In the genomic region with DNA sequence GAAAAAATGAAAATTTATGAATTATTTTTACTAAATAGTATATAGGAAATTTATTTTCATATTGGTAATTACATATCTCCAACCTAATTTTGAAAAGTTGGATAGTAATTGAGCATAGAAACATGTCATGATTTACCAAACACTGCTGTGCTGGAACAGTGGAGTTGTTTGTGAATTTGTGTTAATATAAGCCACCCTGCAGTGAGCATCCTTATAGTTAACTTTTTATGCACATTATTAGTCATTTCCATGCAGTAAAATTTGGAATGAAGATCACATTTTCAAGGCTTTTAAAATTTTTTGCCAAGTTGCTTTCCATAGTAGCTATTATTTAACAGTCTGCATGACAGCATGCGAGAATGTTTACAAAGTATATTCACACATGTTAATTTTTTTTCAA, we compare ENCODE assay signal across 21 cellular contexts.
DNase-seq lines count a peak whose midpoint lies in the region; ATAC-seq and TF ChIP-seq lines count a peak whose summit lies in the region.
"Had no signal": no experiment of that assay in that cellular context is flagged by ENCODE, and none has a peak within 500 bp of the region (broad histone marks: within the 10 kb centered on the region; RNA-seq: fewer than 3 reads in every experiment).

No MANE protein-coding gene starts in this region.

- H3K9me3 Mint-ChIP-seq in progenitor cell of endocrine pancreas (ENCODE audit: low read depth) = no peaks in the 10 kb centered on the region
- H3K9me3 Mint-ChIP-seq in type B pancreatic cell = no peaks in the 10 kb centered on the region
- H3K9me3 Mint-ChIP-seq: CD14-positive monocyte; CD4-positive, alpha-beta memory T cell; CD4-positive, CD25-positive, alpha-beta regulatory T cell; CD8-positive, alpha-beta memory T cell had no signal

- no peaks in the 10 kb centered on the region for H3K9me2 ChIP-seq in PC-3 (replicated peaks; ENCODE audit: low read length)

- H3K36me3 ChIP-seq in PC-3 (ENCODE audit: low read depth, low read length) = peaks cover 37% of the 10 kb centered on the region

- H3K4me3 Mint-ChIP-seq in progenitor cell of endocrine pancreas (ENCODE audit: low read depth) (no peak overlapping the region), type B pancreatic cell (no peak overlapping the region)
- H3K4me3 Mint-ChIP-seq: CD14-positive monocyte; CD4-positive, alpha-beta memory T cell; CD4-positive, CD25-positive, alpha-beta regulatory T cell had no signal

- intact Hi-C loops in PC-3 (cut with micrococcal nuclease) = loop anchor here (2.0 to 10.0 kb wide), 2 partner anchors 34 to 396 kb away; no protein-coding TSS in a partner anchor

- H3K4me1 Mint-ChIP-seq in progenitor cell of endocrine pancreas (ENCODE audit: low read depth) (no peaks in the 10 kb centered on the region), type B pancreatic cell (ENCODE audit: unreplicated experiment) (no peaks in the 10 kb centered on the region)
- H3K4me1 Mint-ChIP-seq: CD14-positive monocyte had no signal

- H2AFZ ChIP-seq in PC-3 (ENCODE audit: low read length) = no peak overlapping the region

- BruUV-seq in PC-3 (replicated peaks; lab: Mats Ljungman, UMichigan) = no TSS peak

- H3K27me3 Mint-ChIP-seq in progenitor cell of endocrine pancreas = no peaks in the 10 kb centered on the region
- no peaks in the 10 kb centered on the region for H3K27me3 Mint-ChIP-seq in type B pancreatic cell
- H3K27me3 Mint-ChIP-seq: CD4-positive, alpha-beta memory T cell; CD4-positive, CD25-positive, alpha-beta regulatory T cell had no signal

- no peaks in the 10 kb centered on the region for H3K27me3 ChIP-seq in PC-3 (ENCODE audit: low read length)
- H3K27me3 ChIP-seq: BE2C, BLaER1 had no signal

- no peaks in the 10 kb centered on the region for H4K20me1 ChIP-seq in PC-3 (ENCODE audit: low read length)
- H4K20me1 ChIP-seq: BLaER1 had no signal

- H3K79me2 ChIP-seq in PC-3 (ENCODE audit: low read length) = no peaks in the 10 kb centered on the region

- H3K9ac ChIP-seq in PC-3 (ENCODE audit: low read length) = no peak overlapping the region
- H3K9ac ChIP-seq: BLaER1 had no signal

- H3K27ac Mint-ChIP-seq in progenitor cell of endocrine pancreas (peak overlapping the region; percentile 60), type B pancreatic cell (no peak overlapping the region)
- H3K27ac Mint-ChIP-seq: CD14-positive monocyte had no signal

- H3F3A ChIP-seq in PC-3 (ENCODE audit: low read length, unreplicated experiment) = peaks cover 5% of the 10 kb centered on the region

- no peak overlapping the region for H3K27ac ChIP-seq in PC-3 (ENCODE audit: low read length)
- H3K27ac ChIP-seq: BLaER1 had no signal

- ATAC-seq in PC-3 = peak; percentile 92

- DNase-seq in EH (ENCODE audit: low read depth) (peak; percentile 16), PC-3 (peak; percentile 39), progenitor cell of endocrine pancreas (ENCODE audit: low spot score, unreplicated experiment) (no peak), NCI-H524 (lab: John Stamatoyannopoulos, UW) (no peak), type B pancreatic cell (ENCODE audit: extremely low spot score, unreplicated experiment) (no peak)
- DNase-seq: 8988T; ACHN; BE2C; C1 segment of cervical spinal cord; CD4-positive, alpha-beta memory T cell; CD4-positive, CD25-positive, alpha-beta regulatory T cell; CD8-positive, alpha-beta memory T cell; COR-L47; DMS 273 treated with DMSO at 0.1 percent for 48 hours; DMS153; DMS53; DMS79; DND-41; GF-D8 had no signal

- H3K4me3 ChIP-seq in PC-3 (ENCODE audit: low read length) = no peak overlapping the region
- H3K4me3 ChIP-seq: BLaER1 had no signal

- TF ChIP-seq CTCF in PC-3 (conservative IDR thresholded peaks at IDR 0.05; ENCODE audit: low read depth, low read length) (no peak), progenitor cell of endocrine pancreas (IDR thresholded peaks at IDR 0.05; ENCODE audit: unreplicated experiment) (no peak), type B pancreatic cell (conservative IDR thresholded peaks at IDR 0.05) (no peak)

- POLR2A ChIA-PET in PC-3 (lab: Charles Lee; ENCODE audit: unreplicated experiment) = interaction anchor here (0.5 kb wide), 1 partner anchor 13 kb away, joined by 14 read pairs; no protein-coding TSS in a partner anchor

- H3K4me2 ChIP-seq in PC-3 (ENCODE audit: low read length) = no peak overlapping the region
- H3K4me2 ChIP-seq: BLaER1 had no signal

- H3K4me1 ChIP-seq in PC-3 (ENCODE audit: insufficient read depth, low read length) = no peaks in the 10 kb centered on the region
- H3K4me1 ChIP-seq: BE2C, BLaER1 had no signal

- H3K36me3 Mint-ChIP-seq in progenitor cell of endocrine pancreas (ENCODE audit: insufficient read depth) (peaks cover 39% of the 10 kb centered on the region), type B pancreatic cell (peaks cover 53% of the 10 kb centered on the region)

- H3K9me3 ChIP-seq in PC-3 (ENCODE audit: low read length) = no peaks in the 10 kb centered on the region
- H3K9me3 ChIP-seq: BE2C, BLaER1 had no signal

- CTCF ChIA-PET in PC-3 (lab: Charles Lee) = interaction anchor here (0.6 kb wide), 1 partner anchor 22 kb away, joined by 3 read pairs; no protein-coding TSS in a partner anchor

Comparison
In these comparisons a context has a peak if more than half of its experiments do, and no peak if none do; other contexts are left out.
1. DNase-seq: peak in EH (single experiment) and PC-3 (single experiment); none in progenitor cell of endocrine pancreas (single experiment), NCI-H524 (0 of 2) and type B pancreatic cell (single experiment).